Comparison of ENCODE assay signal across 27 cellular contexts in genomic region chr20:45128066-45128465, GRCh38. TPM values are rescaled to one million over a fixed set of nuclear protein-coding genes. Genes with fewer than 3 reads are reported as not detected.
DNase-seq lines count a peak whose midpoint lies in the region; ATAC-seq, FAIRE-seq and TF ChIP-seq lines count a peak whose summit lies in the region.
"Had no signal": no experiment of that assay in that cellular context is flagged by ENCODE, and none has a peak within 500 bp of the region (broad histone marks: within the 10 kb centered on the region; RNA-seq: fewer than 3 reads in every experiment).

No MANE protein-coding gene starts in this region.

- H3K9ac ChIP-seq in GM23248 (no peak overlapping the region), trophoblast cell (ENCODE audit: low read length) (peak overlapping the region; percentile 5)

- H3K14ac ChIP-seq in trophoblast cell (ENCODE audit: low read length): no peak overlapping the region

- POLR2A ChIA-PET in PC-9 (lab: Charles Lee; ENCODE audit: unreplicated experiment): interaction anchor here (0.7 kb wide), 2 partner anchors 78 to 235 kb away, joined by 4 to 7 read pairs; partner anchors contain the start of gene SYS1

- H4K20me1 ChIP-seq in GM23248 (ENCODE audit: insufficient read depth) (no peaks in the 10 kb centered on the region), PC-9 (ENCODE audit: insufficient read depth) (no peaks in the 10 kb centered on the region)

- BruUV-seq in PC-9 (replicated peaks; lab: Mats Ljungman, UMichigan): no TSS peak

- H2AK5ac ChIP-seq in trophoblast cell (ENCODE audit: low read length): no peak overlapping the region

- DNase-seq in GM23248 (peak; percentile 47), PC-9 (peak; percentile 28 to 75), esophagus muscularis mucosa (ENCODE audit: extremely low spot score) (peak; percentile 45), trophoblast cell (peak in 1 of 2 donors; percentile 42), NCI-H748 treated with DMSO at 0.1 percent for 48 hours (lab: John Stamatoyannopoulos, UW) (no peak), D721Med (ENCODE audit: insufficient read length, low spot score) (no peak)
- no peak for DNase-seq in stimulated activated CD4-positive, alpha-beta T cell treated with anti-CD3 and anti-CD28 coated beads, Interleukin-4, amount 100 ng/mL, for 24 hours
- DNase-seq: activated CD4-positive, alpha-beta T cell treated with anti-CD3 and anti-CD28 coated beads, Interleukin-2, amount 10 ng/mL, durations not matched to agents 24 days and 14 days; body of pancreas; colonic mucosa; hypothalamus; naive thymus-derived CD8-positive, alpha-beta T cell; NCI-H774; ovary; SJCRH30; stimulated activated naive CD4-positive, alpha-beta T cell treated with Interleukin-2 at 50 U/mL for 16 hours had no signal

- H4K12ac ChIP-seq in trophoblast cell (ENCODE audit: low read depth, low read length): no peak overlapping the region

- no peak overlapping the region for H3K23ac ChIP-seq in trophoblast cell (ENCODE audit: low read length)

- no peak for TF ChIP-seq CTCF in PC-9 (conservative IDR thresholded peaks at IDR 0.05)
- no peak for TF ChIP-seq CTCF in esophagus muscularis mucosa (IDR thresholded peaks at IDR 0.05)
- TF ChIP-seq CTCF in D721Med (IDR thresholded peaks at IDR 0.05; ENCODE audit: insufficient read depth, missing control alignments): no peak

- in situ Hi-C loops in GM23248 (cut with MboI): loop anchor here (25.0 kb wide), 1 partner anchor 359 kb away; no protein-coding TSS in a partner anchor

- no peak overlapping the region for H2BK5ac ChIP-seq in trophoblast cell (ENCODE audit: low read depth, low read length, poor library complexity)

- H3K36me3 ChIP-seq in GM23248 (ENCODE audit: low read depth): no peaks in the 10 kb centered on the region
- H3K36me3 ChIP-seq in PC-9 (ENCODE audit: low read depth): no peaks in the 10 kb centered on the region
- no peaks in the 10 kb centered on the region for H3K36me3 ChIP-seq in esophagus muscularis mucosa
- no peaks in the 10 kb centered on the region for H3K36me3 ChIP-seq in trophoblast cell (ENCODE audit: control insufficient read depth in 1 of 2, insufficient read depth in 2 of 2, low read length in 2 of 2)
- H3K36me3 ChIP-seq: colonic mucosa, ovary, SJCRH30 had no signal

- no peak overlapping the region for H2BK120ac ChIP-seq in trophoblast cell (ENCODE audit: insufficient read depth, low read length, poor library complexity)

- H3K79me1 ChIP-seq in trophoblast cell (ENCODE audit: low read length): no peaks in the 10 kb centered on the region

- no peak for TF ChIP-seq EP300 in esophagus muscularis mucosa (IDR thresholded peaks at IDR 0.05)

- intact Hi-C loops in PC-9 (cut with micrococcal nuclease; ENCODE audit: unreplicated experiment): no loop called here
- intact Hi-C loops in esophagus muscularis mucosa (cut with DNase I): no loop called here

- no peak overlapping the region for H2BK12ac ChIP-seq in trophoblast cell (ENCODE audit: low read length)

- H3K9me2 ChIP-seq in GM23248 (ENCODE audit: insufficient read depth) (no peaks in the 10 kb centered on the region), PC-9 (ENCODE audit: insufficient read depth) (no peaks in the 10 kb centered on the region)

- FAIRE-seq in D721Med (lab: Jason Lieb, UNC): no peak
- FAIRE-seq: G401.6, H54, islet of Langerhans had no signal

- no peaks in the 10 kb centered on the region for H3K9me3 ChIP-seq in GM23248 (ENCODE audit: low read depth)
- no peaks in the 10 kb centered on the region for H3K9me3 ChIP-seq in PC-9 (ENCODE audit: insufficient read depth, low read depth)
- no peaks in the 10 kb centered on the region for H3K9me3 ChIP-seq in esophagus muscularis mucosa
- H3K9me3 ChIP-seq in trophoblast cell (ENCODE audit: insufficient read depth, low read depth, low read length): no peaks in the 10 kb centered on the region
- H3K9me3 ChIP-seq: body of pancreas, colonic mucosa, ovary, SJCRH30 had no signal

- H2AFZ ChIP-seq in GM23248 (no peak overlapping the region), PC-9 (no peak overlapping the region), trophoblast cell (ENCODE audit: insufficient read depth, low read length, poor library complexity) (no peak overlapping the region)

- no peaks in the 10 kb centered on the region for H3F3A ChIP-seq in GM23248 (ENCODE audit: insufficient read depth)
- H3F3A ChIP-seq in PC-9 (ENCODE audit: insufficient read depth, low read depth): peaks cover 6% of the 10 kb centered on the region; the same call in 1 of the 2 replicates

- 55 to 58% methylated on average over 2 of the region's 2 CpGs for WGBS in GM23248 (ENCODE audit: low coverage in 1 of 2, low lambda C conversion rate in 2 of 2, missing lambda C conversion rate in 2 of 2), 2 experiments
- WGBS in esophagus muscularis mucosa: 71% methylated on average over 2 of the region's 2 CpGs
- WGBS in trophoblast cell (ENCODE audit: extremely low coverage, insufficient coverage, insufficient read length): no CpG with 5 or more reads among the region's 2 CpGs

- no peak overlapping the region for H4K91ac ChIP-seq in trophoblast cell (ENCODE audit: low read depth, low read length)

- H3K4me3 ChIP-seq in GM23248 (no peak overlapping the region), PC-9 (no peak overlapping the region), esophagus muscularis mucosa (no peak overlapping the region), trophoblast cell (ENCODE audit: low read depth, low read length) (no peak overlapping the region)
- H3K4me3 ChIP-seq: body of pancreas, colonic mucosa, ovary, SJCRH30 had no signal

- H3K18ac ChIP-seq in trophoblast cell (ENCODE audit: low read length): no peak overlapping the region

- H3K4me2 ChIP-seq in GM23248 (ENCODE audit: unreplicated experiment) (no peak overlapping the region), PC-9 (no peak overlapping the region; the same call in 1 of the 2 replicates), trophoblast cell (ENCODE audit: low read length) (no peak overlapping the region)

- no peaks in the 10 kb centered on the region for H3K79me2 ChIP-seq in GM23248 (ENCODE audit: insufficient read depth)
- no peaks in the 10 kb centered on the region for H3K79me2 ChIP-seq in PC-9 (ENCODE audit: low read depth)
- H3K79me2 ChIP-seq in trophoblast cell (ENCODE audit: control insufficient read depth, insufficient read depth, low read length, poor library complexity): no peaks in the 10 kb centered on the region

- H3K27ac ChIP-seq in GM23248 (no peak overlapping the region), PC-9 (no peak overlapping the region), esophagus muscularis mucosa (replicated peaks in 1 of 4) (no peak overlapping the region), trophoblast cell (ENCODE audit: low read depth, low read length) (no peak overlapping the region)
- H3K27ac ChIP-seq: body of pancreas, colonic mucosa, ovary, SJCRH30 had no signal

- H4K8ac ChIP-seq in trophoblast cell (ENCODE audit: low read depth, low read length): no peak overlapping the region

- H3K4me1 ChIP-seq in GM23248 (ENCODE audit: insufficient read depth) (no peaks in the 10 kb centered on the region), PC-9 (replicated peaks; ENCODE audit: insufficient read depth) (peaks cover 13% of the 10 kb centered on the region; the same call in 1 of the 2 replicates), esophagus muscularis mucosa (no peaks in the 10 kb centered on the region), trophoblast cell (ENCODE audit: control insufficient read depth in 1 of 2, insufficient read depth in 2 of 2, low read length in 2 of 2) (no peaks in the 10 kb centered on the region)
- H3K4me1 ChIP-seq: body of pancreas, colonic mucosa, SJCRH30 had no signal

- ATAC-seq in GM21447 (IDR thresholded peaks at IDR 0.05; ENCODE audit: unreplicated experiment): no peak
- ATAC-seq: body of pancreas; naive thymus-derived CD8-positive, alpha-beta T cell; sciatic nerve had no signal

- H3K27me3 ChIP-seq in GM23248 (replicated peaks; ENCODE audit: insufficient read depth): peaks cover 44% of the 10 kb centered on the region
- no peaks in the 10 kb centered on the region for H3K27me3 ChIP-seq in PC-9 (ENCODE audit: insufficient read depth, low read depth)
- H3K27me3 ChIP-seq in esophagus muscularis mucosa: peaks cover 0 to 26% (median 0%) of the 10 kb centered on the region in 4 donors
- H3K27me3 ChIP-seq in trophoblast cell (ENCODE audit: insufficient read depth, low read length): no peaks in the 10 kb centered on the region
- H3K27me3 ChIP-seq: body of pancreas, colonic mucosa, ovary had no signal

- no peak for TF ChIP-seq POLR2A in esophagus muscularis mucosa (IDR thresholded peaks at IDR 0.05; ENCODE audit: low read depth)

- CTCF ChIA-PET in PC-9 (lab: Charles Lee): no interaction called here

- H3K4ac ChIP-seq in trophoblast cell (ENCODE audit: low read depth, low read length): no peak overlapping the region

RNA-seq across cellular contexts. Expression of gene WFDC12, which starts 3.8 kb away (rescaled TPM):
- not detected in 2 replicates for total RNA-seq in GM23248 (2014; rRNA removed; shearing (Covaris generic))
- not detected in 2 replicates for polyA plus RNA-seq in GM23248 (2016; fragmentation: Nextera tagmentation; extraction: Ambion mirVana)
- total RNA-seq in PC-9 (2021): not detected in 2 replicates
- total RNA-seq in esophagus muscularis mucosa: not detected
- not detected in 2 replicates for polyA plus RNA-seq in trophoblast cell (2013)
- total RNA-seq: activated CD4-positive, alpha-beta T cell treated with anti-CD3 and anti-CD28 coated beads, Interleukin-2, amount 10 ng/mL, durations not matched to agents 24 days and 14 days; activated T-helper 2 cell treated with anti-CD3 and anti-CD28 coated beads, Interferon-gamma antibody, Interleukin-2, Interleukin-4, amounts not matched to agents 10 μg/mL and 5 μg/mL and 100 μg/mL, durations not matched to agents 14 hours and 24 hours and 36 hours; body of pancreas; colonic mucosa; M059J; mesenteric fat pad; naive thymus-derived CD8-positive, alpha-beta T cell; OCI-LY7; ovary; sciatic nerve; SJCRH30; T-helper 1 cell treated with Interleukin-12 subunit alpha and Interleukin-12 subunit beta and Interleukin-4 antibody, amounts not matched to agents 30 ng/mL and 1 ng/mL, for 36 hours had no signal
- polyA plus RNA-seq: CD14-positive monocyte; naive thymus-derived CD8-positive, alpha-beta T cell; ovary had no signal

RNA-seq across cellular contexts. Expression of gene WFDC5, which starts 13.1 kb away (rescaled TPM):
- not detected in 2 replicates for total RNA-seq in GM23248 (2014; rRNA removed; shearing (Covaris generic))
- polyA plus RNA-seq in GM23248 (2016; fragmentation: Nextera tagmentation; extraction: Ambion mirVana): not detected in 2 replicates
- not detected in 2 replicates for total RNA-seq in PC-9 (2021)
- not detected for total RNA-seq in esophagus muscularis mucosa
- polyA plus RNA-seq in trophoblast cell (2013): not detected in 2 replicates
- total RNA-seq: activated CD4-positive, alpha-beta T cell treated with anti-CD3 and anti-CD28 coated beads, Interleukin-2, amount 10 ng/mL, durations not matched to agents 24 days and 14 days; activated T-helper 2 cell treated with anti-CD3 and anti-CD28 coated beads, Interferon-gamma antibody, Interleukin-2, Interleukin-4, amounts not matched to agents 10 μg/mL and 5 μg/mL and 100 μg/mL, durations not matched to agents 14 hours and 24 hours and 36 hours; body of pancreas; colonic mucosa; M059J; mesenteric fat pad; naive thymus-derived CD8-positive, alpha-beta T cell; OCI-LY7; ovary; sciatic nerve; SJCRH30; T-helper 1 cell treated with Interleukin-12 subunit alpha and Interleukin-12 subunit beta and Interleukin-4 antibody, amounts not matched to agents 30 ng/mL and 1 ng/mL, for 36 hours had no signal
- polyA plus RNA-seq: CD14-positive monocyte; naive thymus-derived CD8-positive, alpha-beta T cell; ovary had no signal

RNA-seq across cellular contexts. Expression of gene KCNS1, which starts 27.1 kb away (rescaled TPM):
- 0.11 and 0.25 TPM in 2 replicates for total RNA-seq in GM23248 (2014; rRNA removed; shearing (Covaris generic))
- 0.55 and 0.99 TPM in 2 replicates for polyA plus RNA-seq in GM23248 (2016; fragmentation: Nextera tagmentation; extraction: Ambion mirVana)
- 0.15 TPM in 1 of 2 replicates, not detected in the other for total RNA-seq in PC-9 (2021)
- total RNA-seq in esophagus muscularis mucosa: under 1 TPM in 1 of 4 donors, not detected in 3; 0.17 TPM
- polyA plus RNA-seq in trophoblast cell (2013): 6.1 and 6.8 TPM in 2 replicates
- total RNA-seq: body of pancreas; mesenteric fat pad; naive thymus-derived CD8-positive, alpha-beta T cell; OCI-LY7; ovary; sciatic nerve; SJCRH30 had no signal
- polyA plus RNA-seq: naive thymus-derived CD8-positive, alpha-beta T cell had no signal

RNA-seq across cellular contexts. Expression of gene PI3, which starts 46.6 kb away (rescaled TPM):
- 1.5 TPM in 1 of 2 replicates, not detected in the other for total RNA-seq in GM23248 (2014; rRNA removed; shearing (Covaris generic))
- not detected in 2 replicates for polyA plus RNA-seq in GM23248 (2016; fragmentation: Nextera tagmentation; extraction: Ambion mirVana)
- 4.6 and 6.6 TPM in 2 replicates for total RNA-seq in PC-9 (2021)
- 1 to 10 TPM in 1 of 4 donors, not detected in 3; 1.0 TPM for total RNA-seq in esophagus muscularis mucosa
- polyA plus RNA-seq in trophoblast cell (2013): 0.18 and 0.29 TPM in 2 replicates
- total RNA-seq: activated CD4-positive, alpha-beta T cell treated with anti-CD3 and anti-CD28 coated beads, Interleukin-2, amount 10 ng/mL, durations not matched to agents 24 days and 14 days; activated T-helper 2 cell treated with anti-CD3 and anti-CD28 coated beads, Interferon-gamma antibody, Interleukin-2, Interleukin-4, amounts not matched to agents 10 μg/mL and 5 μg/mL and 100 μg/mL, durations not matched to agents 14 hours and 24 hours and 36 hours; body of pancreas; M059J; mesenteric fat pad; naive thymus-derived CD8-positive, alpha-beta T cell; OCI-LY7; SJCRH30; T-helper 1 cell treated with Interleukin-12 subunit alpha and Interleukin-12 subunit beta and Interleukin-4 antibody, amounts not matched to agents 30 ng/mL and 1 ng/mL, for 36 hours had no signal
- polyA plus RNA-seq: CD14-positive monocyte; naive thymus-derived CD8-positive, alpha-beta T cell had no signal

Comparison
In these comparisons a context has a peak if more than half of its experiments do, and no peak if none do; other contexts are left out.
1. DNase-seq: peak in GM23248 (single experiment), PC-9 (2 of 2) and esophagus muscularis mucosa (single experiment); none in stimulated activated CD4-positive, alpha-beta T cell treated with anti-CD3 and anti-CD28 coated beads, Interleukin-4, amount 100 ng/mL, for 24 hours (single experiment), NCI-H748 treated with DMSO at 0.1 percent for 48 hours (single experiment) and D721Med (single experiment).